In genomic region chr20:46118481-46119020, GRCh38 we compare ENCODE assay signal across 8 cellular contexts. TPM values are rescaled to one million over a fixed set of nuclear protein-coding genes. Genes with fewer than 3 reads are reported as not detected.
DNase-seq lines count a peak whose midpoint lies in the region; ATAC-seq and TF ChIP-seq lines count a peak whose summit lies in the region.

No MANE protein-coding gene starts in this region.

- H3K4me2 ChIP-seq in OCI-LY7 (ENCODE audit: low read length), result peak overlapping the region; percentile 91

- H3K79me2 ChIP-seq in OCI-LY7 (ENCODE audit: insufficient read depth, low read depth, low read length), result peaks cover 33% of the 10 kb centered on the region

- peak overlapping the region; percentile 90 for H3K27ac ChIP-seq in OCI-LY7 (ENCODE audit: low read depth, low read length, poor library complexity, severe bottlenecking)
- no peak overlapping the region for H3K27ac ChIP-seq in ectodermal cell (ENCODE audit: insufficient read depth, low read depth, low read length, poor library complexity, severe bottlenecking)
- peak overlapping the region; percentile 67 to 74 for H3K27ac ChIP-seq in mucosa of rectum (ENCODE audit: low read depth in 2 of 2, low read length in 2 of 2)

- BruUV-seq in OCI-LY7 (replicated peaks; lab: Mats Ljungman, UMichigan), result no TSS peak

- intact Hi-C loops in OCI-LY7 (cut with micrococcal nuclease; ENCODE audit: unreplicated experiment), result loop anchor here (2.0 kb wide), 1 partner anchor 30 kb away; the partner anchor contains the start of gene NCOA5

- no peak for TF ChIP-seq CTCF in OCI-LY7 (conservative IDR thresholded peaks at IDR 0.05; ENCODE audit: low read length)

- H2AFZ ChIP-seq in OCI-LY7 (ENCODE audit: low read length), result peak overlapping the region; percentile 88; the same call in 1 of the 2 replicates

- ATAC-seq in GM21528 (IDR thresholded peaks at IDR 0.05; ENCODE audit: low FRiP score, unreplicated experiment) (peak; percentile 49), HG03095 (IDR thresholded peaks at IDR 0.05; ENCODE audit: unreplicated experiment) (no peak)

- peaks cover 29% of the 10 kb centered on the region for H3K4me1 ChIP-seq in OCI-LY7 (ENCODE audit: insufficient read depth, low read length, poor library complexity, severe bottlenecking)
- peaks cover under 1% of the 10 kb centered on the region for H3K4me1 ChIP-seq in ectodermal cell (ENCODE audit: control insufficient read depth, insufficient read depth, low read length)
- H3K4me1 ChIP-seq in mucosa of rectum (ENCODE audit: control insufficient read depth in 2 of 2, insufficient read depth in 2 of 2, low read length in 2 of 2), result peaks cover 4 to 12% of the 10 kb centered on the region in 2 donors

- H3K9me2 ChIP-seq in OCI-LY7 (ENCODE audit: insufficient read depth, low read length), result no peaks in the 10 kb centered on the region

- peak overlapping the region; percentile 81 for H3K4me3 ChIP-seq in OCI-LY7 (ENCODE audit: low read depth, low read length, poor library complexity, severe bottlenecking)
- H3K4me3 ChIP-seq in ectodermal cell (ENCODE audit: insufficient read depth, low read depth, low read length), result peak overlapping the region; percentile 22
- peak overlapping the region; percentile 54 to 77 for H3K4me3 ChIP-seq in mucosa of rectum (ENCODE audit: low read length in 2 of 2)

- peak overlapping the region; percentile 52 to 60 for H3K9ac ChIP-seq in mucosa of rectum (ENCODE audit: low read depth in 1 of 2, low read length in 2 of 2)

- H3K36me3 ChIP-seq in OCI-LY7 (ENCODE audit: insufficient read depth, low read length) (peaks cover 28% of the 10 kb centered on the region), ectodermal cell (ENCODE audit: control insufficient read depth, insufficient read depth, low read length) (no peaks in the 10 kb centered on the region), mucosa of rectum (ENCODE audit: control insufficient read depth in 2 of 2, insufficient read depth in 2 of 2, low read length in 2 of 2) (peaks cover 0 to 10% of the 10 kb centered on the region in 2 donors)

- CTCF ChIA-PET in OCI-LY7 (lab: Charles Lee; ENCODE audit: unreplicated experiment), result no interaction called here

- H3K9me3 ChIP-seq in OCI-LY7 (ENCODE audit: low read length), result no peaks in the 10 kb centered on the region
- no peaks in the 10 kb centered on the region for H3K9me3 ChIP-seq in ectodermal cell (ENCODE audit: control insufficient read depth, low read length)
- H3K9me3 ChIP-seq in mucosa of rectum (ENCODE audit: control insufficient read depth in 2 of 2, low read length in 2 of 2), result no peaks in the 10 kb centered on the region

- peak; percentile 39 for DNase-seq in EH (ENCODE audit: low read depth)
- peak; percentile 72 for DNase-seq in OCI-LY7 (ENCODE audit: low spot score)
- no peak for DNase-seq in NOMO-1 treated with DMSO at 0.1 percent for 48 hours (lab: John Stamatoyannopoulos, UW; ENCODE audit: unreplicated experiment)
- no peak for DNase-seq in HuH-7 (ENCODE audit: low spot score)

- 38 to 47% methylated on average over 15 of the region's 15 CpGs for WGBS in ectodermal cell, 2 experiments

- POLR2A ChIA-PET in OCI-LY7 (lab: Charles Lee), result no interaction called here

- peaks cover 12% of the 10 kb centered on the region; the same call in 1 of the 2 replicates for H4K20me1 ChIP-seq in OCI-LY7 (ENCODE audit: insufficient read depth, low read length)

- H3K27me3 ChIP-seq in ectodermal cell (ENCODE audit: control insufficient read depth, insufficient read depth, low read length, poor library complexity, severe bottlenecking) (peaks cover 38% of the 10 kb centered on the region), mucosa of rectum (ENCODE audit: control insufficient read depth in 2 of 2, insufficient read depth in 2 of 2, low read length in 2 of 2) (no peaks in the 10 kb centered on the region)

RNA-seq across cellular contexts. Expression of gene CD40, which starts 0.4 kb away (rescaled TPM):
- total RNA-seq in OCI-LY7 (2014; rRNA removed; shearing (Covaris generic)), result 23.0 and 34.7 TPM in 2 replicates
- 64.2 and 71.6 TPM in 2 replicates for total RNA-seq in OCI-LY7 (2022)
- polyA plus RNA-seq in ectodermal cell (2013, experiment 1 of 4), result 11.1 TPM
- polyA plus RNA-seq in ectodermal cell (2013, experiment 2 of 4), result 11.1 TPM
- polyA plus RNA-seq in ectodermal cell (2013, experiment 3 of 4), result 7.3 TPM
- 9.4 TPM for polyA plus RNA-seq in ectodermal cell (2013, experiment 4 of 4)

RNA-seq across cellular contexts. Expression of gene NCOA5, which starts 28.8 kb away (rescaled TPM):
- 21.8 and 23.4 TPM in 2 replicates for total RNA-seq in OCI-LY7 (2014; rRNA removed; shearing (Covaris generic))
- total RNA-seq in OCI-LY7 (2022), result 29.1 and 33.7 TPM in 2 replicates
- 34.3 TPM for polyA plus RNA-seq in ectodermal cell (2013, experiment 1 of 4)
- 45.2 TPM for polyA plus RNA-seq in ectodermal cell (2013, experiment 2 of 4)
- polyA plus RNA-seq in ectodermal cell (2013, experiment 3 of 4), result 22.2 TPM
- polyA plus RNA-seq in ectodermal cell (2013, experiment 4 of 4), result 26.3 TPM

Comparison
In these comparisons a context has a peak if more than half of its experiments do, and no peak if none do; other contexts are left out.
1. DNase-seq: peak in EH (single experiment) and OCI-LY7 (single experiment); none in NOMO-1 treated with DMSO at 0.1 percent for 48 hours (single experiment) and HuH-7 (single experiment).
2. H3K4me3 ChIP-seq: peak in every context shown above with its lines; median percentile 81 in OCI-LY7; 66 in mucosa of rectum; 22 in ectodermal cell.